ENCODE assay signal across 20 cellular contexts in the genomic region with DNA sequence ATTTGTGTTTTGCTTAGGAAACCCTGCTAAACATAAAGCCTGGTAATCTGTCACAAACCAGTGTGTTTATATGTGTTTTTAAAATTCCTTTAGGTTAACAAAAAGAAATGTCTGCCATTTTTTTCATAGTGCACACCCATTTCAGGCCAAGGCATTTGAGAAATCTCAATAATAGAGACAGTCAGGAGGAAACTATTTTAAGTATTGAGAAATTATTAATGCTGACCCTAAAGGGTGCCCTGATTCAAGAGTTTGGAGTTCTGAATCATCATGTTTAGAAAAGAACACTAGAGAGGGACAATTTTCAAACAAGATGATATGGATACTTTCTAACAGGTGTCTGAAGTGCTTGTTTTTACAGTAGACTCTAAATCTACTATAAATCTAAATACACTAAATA. TPM values are rescaled to one million over a fixed set of nuclear protein-coding genes. Genes with fewer than 3 reads are reported as not detected.
"Had no signal": no experiment of that assay in that cellular context is flagged by ENCODE, and none has a peak within 500 bp of the region (broad histone marks: within the 10 kb centered on the region; RNA-seq: fewer than 3 reads in every experiment).

No MANE protein-coding gene starts in this region.

- H3K4me2 ChIP-seq: hepatocyte had no signal

- H3K9me3 ChIP-seq: colonic mucosa, esophagus squamous epithelium, lower lobe of right lung had no signal

- ATAC-seq: effector memory CD8-positive, alpha-beta T cell; esophagus mucosa; foreskin keratinocyte; gastroesophageal sphincter; heart left ventricle; left cardiac atrium; left lung; left ventricle myocardium superior; lower lobe of right lung; naive thymus-derived CD4-positive, alpha-beta T cell had no signal

- H3K4me3 ChIP-seq: colonic mucosa, esophagus squamous epithelium, gastroesophageal sphincter, heart left ventricle, hepatocyte, left lung, lower lobe of right lung had no signal

- H3K27me3 ChIP-seq: colonic mucosa, esophagus squamous epithelium, foreskin keratinocyte, gastroesophageal sphincter, heart left ventricle, hepatocyte, left lung had no signal

- H2AFZ ChIP-seq: hepatocyte had no signal

- H3K36me3 ChIP-seq: colonic mucosa, esophagus squamous epithelium, gastroesophageal sphincter, heart left ventricle, left lung, lower lobe of right lung had no signal

- DNase-seq: colonic mucosa; cortex of kidney; effector CD8-positive, alpha-beta T cell; effector memory CD8-positive, alpha-beta T cell; endodermal cell; erythroblast; esophagus squamous epithelium; foreskin keratinocyte; heart left ventricle; left cardiac atrium; left lung; left ventricle myocardium superior; lower lobe of right lung; mesenchymal stem cell; naive thymus-derived CD4-positive, alpha-beta T cell had no signal

- H3K79me2 ChIP-seq: hepatocyte had no signal

- H3K4me1 ChIP-seq: colonic mucosa, esophagus squamous epithelium, foreskin keratinocyte, gastroesophageal sphincter, heart left ventricle, left lung, lower lobe of right lung had no signal

- H3K27ac ChIP-seq: colonic mucosa, epithelial cell of prostate, esophagus squamous epithelium, foreskin keratinocyte, gastroesophageal sphincter, heart left ventricle, hepatocyte, left lung, lower lobe of right lung had no signal

RNA-seq across cellular contexts. Expression of gene MALRD1, which starts 28.7 kb away (rescaled TPM):
- polyA plus RNA-seq: foreskin keratinocyte; keratinocyte; naive thymus-derived CD4-positive, alpha-beta T cell had no signal
